21 cellular contexts compared by ENCODE assay signal in the genomic region with DNA sequence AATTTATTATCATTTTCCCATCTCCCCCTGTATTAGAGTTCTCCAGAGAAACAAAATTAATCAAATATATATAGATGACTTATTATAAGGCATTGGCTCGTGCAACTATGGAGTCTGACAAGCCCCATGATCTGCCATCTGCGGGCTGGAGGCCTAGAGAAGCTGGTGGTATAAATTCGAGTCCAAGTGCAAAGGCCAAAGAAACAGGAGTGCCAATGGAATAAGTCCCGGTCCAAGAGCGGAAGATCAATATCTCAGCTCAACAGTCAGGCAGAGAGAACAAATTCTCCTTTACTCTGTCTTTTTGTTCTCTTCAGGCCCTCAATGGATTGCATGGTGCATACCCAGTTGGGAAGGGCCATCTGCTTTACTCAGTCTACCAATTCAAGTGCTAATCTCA.
A peak's percentile ranks its signal among the peaks of the same experiment; 100 is the strongest.
DNase-seq lines count a peak whose midpoint lies in the region; ATAC-seq and TF ChIP-seq lines count a peak whose summit lies in the region.
"Had no signal": no experiment of that assay in that cellular context is flagged by ENCODE, and none has a peak within 500 bp of the region (broad histone marks: within the 10 kb centered on the region; RNA-seq: fewer than 3 reads in every experiment).

No MANE protein-coding gene starts in this region.

- TF ChIP-seq CTCF in liver (IDR thresholded peaks at IDR 0.05; ENCODE audit: low read depth, low read length, missing input control): no peak

- intact Hi-C loops in left colon (cut with DNase I, micrococcal nuclease): no loop called here

- no peaks in the 10 kb centered on the region for H3K9me3 ChIP-seq in liver (ENCODE audit: control insufficient read depth in 4 of 4, low read length in 3 of 4)
- H3K9me3 ChIP-seq: BE2C, BLaER1 had no signal

- H3K27ac ChIP-seq in liver (ENCODE audit: low read depth in 1 of 2, low read length in 2 of 2): no peak overlapping the region
- H3K27ac ChIP-seq: BLaER1 had no signal

- no peaks in the 10 kb centered on the region for H3K27me3 ChIP-seq in liver (ENCODE audit: control insufficient read depth in 4 of 4, insufficient read depth in 4 of 4, low read length in 3 of 4)
- H3K27me3 ChIP-seq: BLaER1 had no signal

- ATAC-seq in left lobe of liver: peak; percentile 48
- ATAC-seq in left colon: no peak
- ATAC-seq: GM12878 had no signal

- no peak overlapping the region for H3K4me3 ChIP-seq in liver (ENCODE audit: low read depth in 1 of 3, low read length in 3 of 3)
- H3K4me3 ChIP-seq: BLaER1, GM12878 had no signal

- WGBS in liver: 41% methylated on average over 5 of the region's 5 CpGs

- peak in 1 of 2 donors; percentile 11 for TF ChIP-seq RAD21 in liver (IDR thresholded peaks at IDR 0.05)

- peaks cover 10 to 65% (median 63%) of the 10 kb centered on the region in 4 donors for H3K4me1 ChIP-seq in liver (ENCODE audit: control insufficient read depth in 4 of 4, insufficient read depth in 4 of 4, low read length in 3 of 4)
- H3K4me1 ChIP-seq: BE2C, BLaER1 had no signal

- no peak overlapping the region for H3K9ac ChIP-seq in liver (ENCODE audit: low read depth in 1 of 2, low read length in 2 of 2)
- H3K9ac ChIP-seq: BLaER1 had no signal

- peak; percentile 55 for DNase-seq in left lobe of liver (ENCODE audit: low spot score)
- DNase-seq in mucosa of gallbladder (ENCODE audit: low spot score): no peak
- no peak for DNase-seq in mesenteric fat pad (ENCODE audit: low spot score)
- no peak for DNase-seq in left colon
- DNase-seq: 8988T; ACHN; BE2C; C1 segment of cervical spinal cord; CD4-positive, alpha-beta memory T cell; CD4-positive, CD25-positive, alpha-beta regulatory T cell; CD8-positive, alpha-beta memory T cell; COR-L47; DMS 273 treated with DMSO at 0.1 percent for 48 hours; DMS153; DMS79; DND-41; EL; GDM1 had no signal

- no peaks in the 10 kb centered on the region for H3K36me3 ChIP-seq in liver (ENCODE audit: control insufficient read depth in 4 of 4, insufficient read depth in 3 of 4, low read depth in 1 of 4, low read length in 3 of 4)
- H3K36me3 ChIP-seq: BE2C, BLaER1 had no signal

TF ChIP-seq in liver, 16 proteins besides CTCF, POLR2A, EP300 and RAD21:
- TF ChIP-seq REST (IDR thresholded peaks at IDR 0.05) (no peak), TAF1 (conservative IDR thresholded peaks at IDR 0.05) (no peak), YY1 (IDR thresholded peaks at IDR 0.05) (no peak), HNF4A (conservative IDR thresholded peaks at IDR 0.05) (peak; percentile 67 to 88), JUND (IDR thresholded peaks at IDR 0.05) (peak in 1 of 2 donors; percentile 14), FOXA2 (IDR thresholded peaks at IDR 0.05) (no peak), GABPA (IDR thresholded peaks at IDR 0.05 in 1 of 2, conservative IDR thresholded peaks at IDR 0.05 in 1 of 2) (no peak), NR2F2 (IDR thresholded peaks at IDR 0.05) (no peak), ZBTB33 (IDR thresholded peaks at IDR 0.05) (no peak), HNF4G (IDR thresholded peaks at IDR 0.05) (peak; percentile 57), EGR1 (IDR thresholded peaks at IDR 0.05; ENCODE audit: low read depth in 2 of 2) (no peak), RXRA (IDR thresholded peaks at IDR 0.05) (peak in 1 of 2 donors; percentile 21), FOXA1 (IDR thresholded peaks at IDR 0.05) (no peak), SP1 (IDR thresholded peaks at IDR 0.05) (peak; percentile 23)
- TF ChIP-seq, protein P1, sequence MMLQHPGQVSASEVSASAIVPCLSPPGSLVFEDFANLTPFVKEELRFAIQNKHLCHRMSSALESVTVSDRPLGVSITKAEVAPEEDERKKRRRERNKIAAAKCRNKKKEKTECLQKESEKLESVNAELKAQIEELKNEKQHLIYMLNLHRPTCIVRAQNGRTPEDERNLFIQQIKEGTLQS (IDR thresholded peaks at IDR 0.05): no peak
- TF ChIP-seq, protein P2, sequence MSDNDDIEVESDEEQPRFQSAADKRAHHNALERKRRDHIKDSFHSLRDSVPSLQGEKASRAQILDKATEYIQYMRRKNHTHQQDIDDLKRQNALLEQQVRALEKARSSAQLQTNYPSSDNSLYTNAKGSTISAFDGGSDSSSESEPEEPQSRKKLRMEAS (IDR thresholded peaks at IDR 0.05): no peak
